ENCODE assay signal across 8 cellular contexts in genomic region chr1:243253211-243253926, GRCh38. TPM values are rescaled to one million over a fixed set of nuclear protein-coding genes. Genes with fewer than 3 reads are reported as not detected.
DNase-seq lines count a peak whose midpoint lies in the region; ATAC-seq and TF ChIP-seq lines count a peak whose summit lies in the region.

No MANE protein-coding gene starts in this region.

- no peaks in the 10 kb centered on the region for H3K27me3 ChIP-seq in body of pancreas
- H3K27me3 ChIP-seq in lung (ENCODE audit: control insufficient read depth, insufficient read depth): no peaks in the 10 kb centered on the region
- H3K27me3 ChIP-seq in upper lobe of left lung: no peaks in the 10 kb centered on the region

- no peak overlapping the region for H3K4me3 ChIP-seq in body of pancreas
- H3K4me3 ChIP-seq in lung: no peak overlapping the region
- peak overlapping the region; percentile 72 to 99 (median 96) for H3K4me3 ChIP-seq in upper lobe of left lung

- H3K27ac ChIP-seq in body of pancreas (peak overlapping the region in 3 of 4 donors; percentile 75 to 90 (median 89)), lung (ENCODE audit: low read depth in 1 of 2, low read length in 1 of 2) (peak overlapping the region; percentile 54 to 82), upper lobe of left lung (peak overlapping the region; percentile 93 to 99 (median 96))

- TF ChIP-seq EP300 in upper lobe of left lung (IDR thresholded peaks at IDR 0.05): no peak

- no peak for TF ChIP-seq CTCF in body of pancreas (IDR thresholded peaks at IDR 0.05)
- TF ChIP-seq CTCF in lung (IDR thresholded peaks at IDR 0.05; ENCODE audit: control extremely low read depth, extremely low read depth): no peak
- TF ChIP-seq CTCF in upper lobe of left lung (IDR thresholded peaks at IDR 0.05): no peak

- intact Hi-C loops in body of pancreas (cut with DNase I): no loop called here

- H3K9me3 ChIP-seq in body of pancreas: no peaks in the 10 kb centered on the region
- no peaks in the 10 kb centered on the region for H3K9me3 ChIP-seq in lung (ENCODE audit: control insufficient read depth in 2 of 2, insufficient read depth in 1 of 2, low read length in 1 of 2)
- H3K9me3 ChIP-seq in upper lobe of left lung: no peaks in the 10 kb centered on the region

- H3K36me3 ChIP-seq in body of pancreas (replicated peaks in 1 of 2; ENCODE audit: insufficient read depth in 1 of 2, low read depth in 2 of 2) (no peaks in the 10 kb centered on the region), lung (ENCODE audit: control insufficient read depth in 2 of 2, insufficient read depth in 2 of 2, low read length in 2 of 2) (no peaks in the 10 kb centered on the region), upper lobe of left lung (no peaks in the 10 kb centered on the region)

- H3K4me1 ChIP-seq in body of pancreas (peaks cover 23% of the 10 kb centered on the region), lung (ENCODE audit: control insufficient read depth in 2 of 2, insufficient read depth in 2 of 2, low read length in 2 of 2) (peaks cover 0 to 12% of the 10 kb centered on the region in 2 donors), upper lobe of left lung (peaks cover 23 to 50% (median 47%) of the 10 kb centered on the region in 4 donors)

- TF ChIP-seq POLR2A in body of pancreas (IDR thresholded peaks at IDR 0.05) (no peak), upper lobe of left lung (IDR thresholded peaks at IDR 0.05) (no peak)

- in situ Hi-C loops in Caki2 (cut with HindIII; ENCODE audit: low pct_unique_long_range_greater_than_20kb, low sequenced_read_pairs) (no loop called here), KBM-7 (cut with MboI; ENCODE audit: low pct_unique_long_range_greater_than_20kb, low sequenced_read_pairs) (no loop called here)

- 20 to 24% methylated on average over 8 of the region's 8 CpGs for WGBS in body of pancreas, 2 donors
- 5 to 12% methylated on average over 8 of the region's 8 CpGs for whole genome bisulfite sequencing in lung, 2 donors
- WGBS in upper lobe of left lung, 2 donors: 10 to 13% methylated on average over 8 of the region's 8 CpGs

- DNase-seq in Caki2 (ENCODE audit: low read depth) (peak; percentile 16), KBM-7 (peak; percentile 43), body of pancreas (no peak), lung (ENCODE audit: low spot score) (no peak), upper lobe of left lung (no peak), NOMO-1 (lab: John Stamatoyannopoulos, UW; ENCODE audit: unreplicated experiment in 2 of 2) (no peak)

- ATAC-seq in body of pancreas (no peak), lung (ENCODE audit: insufficient read depth, low FRiP score) (no peak), upper lobe of left lung (ENCODE audit: low FRiP score in 2 of 2) (no peak), GM19452 (IDR thresholded peaks at IDR 0.05; ENCODE audit: unreplicated experiment) (no peak), HG03135 (IDR thresholded peaks at IDR 0.05; ENCODE audit: unreplicated experiment) (no peak)

RNA-seq across cellular contexts. Expression of gene CEP170, which starts 1.7 kb away (rescaled TPM):
- total RNA-seq in Caki2 (2014; rRNA removed; shearing (Covaris generic); ENCODE audit: low replicate concordance): 17.2 and 29.5 TPM in 2 replicates
- 10 to 100 TPM; 17.5 to 22.3 TPM for total RNA-seq in body of pancreas
- total RNA-seq in lung: 100 to 1,000 TPM in 1 of 2 donors, 10 to 100 TPM in 1; 87.1 to 113 TPM
- 10 to 100 TPM; 24.2 to 24.5 TPM for polyA plus RNA-seq in lung
- total RNA-seq in upper lobe of left lung: 100 to 1,000 TPM in 2 of 6 donors, 10 to 100 TPM in 4; 47.6 to 160 (median 88.6) TPM

RNA-seq across cellular contexts. Expression of gene SDCCAG8, which starts 2.5 kb away (rescaled TPM):
- total RNA-seq in Caki2 (2014; rRNA removed; shearing (Covaris generic); ENCODE audit: low replicate concordance): 14.2 and 22.2 TPM in 2 replicates
- total RNA-seq in body of pancreas (10 to 100 TPM; 49.0 to 56.4 TPM), lung (10 to 100 TPM; 67.3 to 96.7 TPM), upper lobe of left lung (100 to 1,000 TPM in 2 of 6 donors, 10 to 100 TPM in 4; 52.5 to 295 (median 95.2) TPM)
- polyA plus RNA-seq in lung: 10 to 100 TPM; 25.4 to 29.1 TPM

Comparison
In these comparisons a context has a peak if more than half of its experiments do, and no peak if none do; other contexts are left out.
1. DNase-seq: peak in Caki2 (single experiment) and KBM-7 (single experiment); none in body of pancreas (0 of 4), lung (single experiment), upper lobe of left lung (0 of 2) and NOMO-1 (0 of 2).
2. H3K4me3 ChIP-seq: peak in upper lobe of left lung (4 of 4); none in body of pancreas (0 of 2) and lung (single experiment).
3. Peak in every context shown above with its lines, with median percentiles within 50 percentile points of each other: H3K27ac ChIP-seq.